In genomic region chr4:140851032-140851636, GRCh38 we compare ENCODE assay signal across 9 cellular contexts.
DNase-seq lines count a peak whose midpoint lies in the region; ATAC-seq and TF ChIP-seq lines count a peak whose summit lies in the region.
"Had no signal": no experiment of that assay in that cellular context is flagged by ENCODE, and none has a peak within 500 bp of the region (broad histone marks: within the 10 kb centered on the region; RNA-seq: fewer than 3 reads in every experiment).

No MANE protein-coding gene starts in this region.

- H3K9me3 Mint-ChIP-seq in mesothelial cell of epicardium: no peaks in the 10 kb centered on the region
- H3K9me3 Mint-ChIP-seq: dendritic cell treated with granulocyte-macrophage colony-stimulating factor and Interleukin-4, amounts not matched to agents 40 ng/mL and 50 ng/mL, for 4 days had no signal

- no peak overlapping the region for H3K4me3 Mint-ChIP-seq in mesothelial cell of epicardium
- H3K4me3 Mint-ChIP-seq: dendritic cell treated with granulocyte-macrophage colony-stimulating factor and Interleukin-4, amounts not matched to agents 40 ng/mL and 50 ng/mL, for 4 days had no signal

- peaks cover 2% of the 10 kb centered on the region for H3K27me3 Mint-ChIP-seq in mesothelial cell of epicardium (ENCODE audit: low read depth)

- peak; percentile 10 to 39 for DNase-seq in SHP77 (lab: John Stamatoyannopoulos, UW)
- DNase-seq in SHP77 treated with DMSO at 0.1 percent for 48 hours (lab: John Stamatoyannopoulos, UW): no peak
- DNase-seq in Kasumi-1 (lab: John Stamatoyannopoulos, UW): peak; percentile 75 to 81
- DNase-seq in RPMI7951 (ENCODE audit: low read depth): peak; percentile 42
- DNase-seq in epidermal melanocyte (ENCODE audit: insufficient read length, low spot score): peak; percentile 46
- DNase-seq in mesothelial cell of epicardium (ENCODE audit: low spot score in 2 of 2, unreplicated experiment in 2 of 2): peak in 1 of 2 experiments; percentile 53

- H3K4me1 Mint-ChIP-seq in mesothelial cell of epicardium: peaks cover 4% of the 10 kb centered on the region

- H3K27ac Mint-ChIP-seq in mesothelial cell of epicardium: no peak overlapping the region
- H3K27ac Mint-ChIP-seq: dendritic cell treated with granulocyte-macrophage colony-stimulating factor and Interleukin-4, amounts not matched to agents 40 ng/mL and 50 ng/mL, for 4 days had no signal

- H3K36me3 Mint-ChIP-seq in mesothelial cell of epicardium: no peaks in the 10 kb centered on the region

- peak; percentile 80 for ATAC-seq in GM21576 (IDR thresholded peaks at IDR 0.05; ENCODE audit: unreplicated experiment)
- ATAC-seq in GM18520 (IDR thresholded peaks at IDR 0.05; ENCODE audit: unreplicated experiment): no peak

- peak; percentile 84 for TF ChIP-seq CTCF in mesothelial cell of epicardium (IDR thresholded peaks at IDR 0.05; ENCODE audit: unreplicated experiment)
